Comparison of ENCODE assay signal across 9 cellular contexts in the genomic region with DNA sequence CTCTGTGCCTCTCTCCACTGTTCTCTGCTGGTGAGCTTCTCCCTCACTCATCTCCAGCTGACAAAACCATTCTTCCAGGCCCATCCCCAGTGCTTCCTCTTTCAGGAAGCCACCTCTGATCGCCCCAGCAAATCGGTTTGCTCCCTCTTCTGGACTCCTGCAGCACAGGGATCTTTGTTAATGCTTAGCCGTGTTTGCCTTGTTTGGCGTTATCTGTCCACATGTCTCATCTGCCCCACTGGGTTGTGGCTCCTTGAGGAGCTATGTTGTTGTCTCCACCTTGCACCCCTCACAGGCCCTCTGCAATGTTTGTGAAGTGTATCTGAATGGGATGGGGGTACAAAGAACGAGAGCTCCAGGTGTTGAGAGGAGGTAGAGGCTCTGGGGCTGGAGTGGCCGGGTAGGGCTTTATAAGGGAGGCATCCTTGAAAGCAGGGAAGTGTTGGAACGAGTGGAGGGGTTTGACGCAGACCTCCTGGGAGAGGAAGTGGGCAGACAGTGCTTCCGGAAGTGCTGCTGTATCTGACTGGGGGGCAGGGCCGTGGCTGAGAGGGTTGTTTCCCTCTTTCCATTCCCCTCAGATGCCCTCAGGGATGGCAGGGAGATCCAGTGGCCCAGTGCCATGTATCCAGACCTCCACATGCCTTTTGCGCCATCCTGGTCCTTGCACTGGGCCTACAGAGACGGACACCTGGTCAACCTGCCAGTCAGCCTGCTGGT. TPM values are rescaled to one million over a fixed set of nuclear protein-coding genes. Genes with fewer than 3 reads are reported as not detected.
DNase-seq lines count a peak whose midpoint lies in the region; ATAC-seq and TF ChIP-seq lines count a peak whose summit lies in the region.
"Had no signal": no experiment of that assay in that cellular context is flagged by ENCODE, and none has a peak within 500 bp of the region (broad histone marks: within the 10 kb centered on the region; RNA-seq: fewer than 3 reads in every experiment).

No MANE protein-coding gene starts in this region.

- no peak for TF ChIP-seq RAD21 in HCT116 (IDR thresholded peaks at IDR 0.05; ENCODE audit: low read depth)

- ATAC-seq in HCT116 (peak; percentile 16; the same call in 1 of the 2 replicates), HG02981 (IDR thresholded peaks at IDR 0.05; ENCODE audit: unreplicated experiment) (no peak)

- H3K9ac ChIP-seq in HCT116 (ENCODE audit: low read length) (no peak overlapping the region), smooth muscle cell (ENCODE audit: low read depth) (no peak overlapping the region), GM23248 (no peak overlapping the region)

- peak overlapping the region; percentile 12 for H3K4me3 Mint-ChIP-seq in activated CD4-positive, alpha-beta memory T cell treated with anti-CD3 and anti-CD28 coated beads, Interleukin-2, amount 10 ng/mL, durations not matched to agents 7 days and 5 days

- peaks cover 23% of the 10 kb centered on the region for H3K4me1 Mint-ChIP-seq in activated CD4-positive, alpha-beta memory T cell treated with anti-CD3 and anti-CD28 coated beads, Interleukin-2, amount 10 ng/mL, durations not matched to agents 7 days and 5 days

- no TSS peak for BruUV-seq in HCT116 (replicated peaks; lab: Mats Ljungman, UMichigan)

- DNase-seq in HCT116 (ENCODE audit: low read depth, low spot score) (no peak), smooth muscle cell (lab: John Stamatoyannopoulos, UW; ENCODE audit: unreplicated experiment) (no peak), GM23248 (no peak), cerebellar nuclear complex (lab: John Stamatoyannopoulos, UW) (no peak)
- DNase-seq in activated CD4-positive, alpha-beta memory T cell treated with anti-CD3 and anti-CD28 coated beads, Interleukin-2, amount 10 ng/mL, durations not matched to agents 7 days and 5 days: peak; percentile 71
- peak; percentile 39 to 40 for DNase-seq in stimulated activated CD4-positive, alpha-beta T cell treated with anti-CD3 and anti-CD28 coated beads, Interleukin-2, amount 100 ng/mL, for 24 hours

- no peaks in the 10 kb centered on the region for H3K4me1 ChIP-seq in HCT116 (ENCODE audit: control insufficient read depth in 1 of 2, insufficient read depth in 2 of 2, low read length in 2 of 2)
- no peaks in the 10 kb centered on the region for H3K4me1 ChIP-seq in esophagus (ENCODE audit: control insufficient read depth in 2 of 2, insufficient read depth in 2 of 2, low read length in 1 of 2)
- no peaks in the 10 kb centered on the region for H3K4me1 ChIP-seq in smooth muscle cell (ENCODE audit: low read depth)
- no peaks in the 10 kb centered on the region for H3K4me1 ChIP-seq in GM23248 (ENCODE audit: insufficient read depth)

- no peaks in the 10 kb centered on the region for H3K9me3 Mint-ChIP-seq in activated CD4-positive, alpha-beta memory T cell treated with anti-CD3 and anti-CD28 coated beads, Interleukin-2, amount 10 ng/mL, durations not matched to agents 7 days and 5 days

- intact Hi-C loops in HCT116 (cut with micrococcal nuclease): no loop called here

- H3K36me3 ChIP-seq in HCT116 (ENCODE audit: control insufficient read depth in 1 of 2, insufficient read depth in 2 of 2, low read length in 2 of 2): no peaks in the 10 kb centered on the region
- peaks cover 1 to 23% of the 10 kb centered on the region in 2 donors for H3K36me3 ChIP-seq in esophagus (ENCODE audit: control insufficient read depth in 2 of 2, insufficient read depth in 2 of 2, low read length in 1 of 2)
- H3K36me3 ChIP-seq in smooth muscle cell (ENCODE audit: low read depth): no peaks in the 10 kb centered on the region
- H3K36me3 ChIP-seq in GM23248 (ENCODE audit: low read depth): no peaks in the 10 kb centered on the region

- peak overlapping the region; percentile 87 for H3K27ac Mint-ChIP-seq in activated CD4-positive, alpha-beta memory T cell treated with anti-CD3 and anti-CD28 coated beads, Interleukin-2, amount 10 ng/mL, durations not matched to agents 7 days and 5 days

- TF ChIP-seq POLR2A in HCT116 (IDR thresholded peaks at IDR 0.05; ENCODE audit: borderline replicate concordance, extremely low read depth, insufficient read depth, insufficient read length): no peak

- H4K20me1 ChIP-seq in HCT116 (ENCODE audit: insufficient read depth) (no peaks in the 10 kb centered on the region), smooth muscle cell (ENCODE audit: low read depth) (peaks cover 79% of the 10 kb centered on the region), GM23248 (ENCODE audit: insufficient read depth) (no peaks in the 10 kb centered on the region)

- H3K9me2 ChIP-seq in HCT116 (ENCODE audit: insufficient read depth): no peaks in the 10 kb centered on the region
- no peaks in the 10 kb centered on the region for H3K9me2 ChIP-seq in GM23248 (ENCODE audit: insufficient read depth)

- H3K4me3 ChIP-seq in HCT116 (replicated peaks in 1 of 2; ENCODE audit: low read depth in 1 of 2, low read length in 2 of 2): no peak overlapping the region
- no peak overlapping the region for H3K4me3 ChIP-seq in esophagus (ENCODE audit: low read depth in 1 of 2, low read length in 2 of 2)
- H3K4me3 ChIP-seq in smooth muscle cell: no peak overlapping the region
- H3K4me3 ChIP-seq in GM23248: no peak overlapping the region

- no peak for TF ChIP-seq CTCF in HCT116 (IDR thresholded peaks at IDR 0.05 in 2 of 3, conservative IDR thresholded peaks at IDR 0.05 in 1 of 3; ENCODE audit: borderline replicate concordance in 1 of 3, insufficient read depth in 1 of 3, low read depth in 2 of 3, low read length in 2 of 3)
- no peak for TF ChIP-seq CTCF in smooth muscle cell (IDR thresholded peaks at IDR 0.05; ENCODE audit: borderline replicate concordance, insufficient read depth, poor library complexity, severe bottlenecking)

- H3K36me3 Mint-ChIP-seq in activated CD4-positive, alpha-beta memory T cell treated with anti-CD3 and anti-CD28 coated beads, Interleukin-2, amount 10 ng/mL, durations not matched to agents 7 days and 5 days (ENCODE audit: low read depth): peaks cover 9% of the 10 kb centered on the region

- in situ Hi-C loops in GM23248 (cut with MboI): no loop called here

- RAD21 ChIA-PET in HCT116 (lab: Charles Lee; ENCODE audit: low non-redundant PET in 1 of 2, low total read pairs in 2 of 2, uncharacterized antibody in 2 of 2, unreplicated experiment in 2 of 2): no interaction called here

- H3K4me2 ChIP-seq in HCT116 (ENCODE audit: low read length): no peak overlapping the region
- no peak overlapping the region for H3K4me2 ChIP-seq in smooth muscle cell
- H3K4me2 ChIP-seq in GM23248 (ENCODE audit: unreplicated experiment): no peak overlapping the region

- H2AFZ ChIP-seq in HCT116 (ENCODE audit: low read depth, low read length, poor library complexity, severe bottlenecking) (no peak overlapping the region), smooth muscle cell (ENCODE audit: low read depth) (no peak overlapping the region), GM23248 (no peak overlapping the region)

- no peaks in the 10 kb centered on the region for H3K27me3 Mint-ChIP-seq in activated CD4-positive, alpha-beta memory T cell treated with anti-CD3 and anti-CD28 coated beads, Interleukin-2, amount 10 ng/mL, durations not matched to agents 7 days and 5 days

- H3K79me2 ChIP-seq in HCT116 (ENCODE audit: insufficient read depth, low read length) (no peaks in the 10 kb centered on the region), smooth muscle cell (ENCODE audit: low read depth) (no peaks in the 10 kb centered on the region), GM23248 (ENCODE audit: insufficient read depth) (no peaks in the 10 kb centered on the region)

- H3K9me3 ChIP-seq in HCT116 (ENCODE audit: control insufficient read depth in 1 of 2, insufficient read depth in 1 of 2, low read depth in 1 of 2, low read length in 2 of 2) (no peaks in the 10 kb centered on the region), esophagus (ENCODE audit: control insufficient read depth in 2 of 2, insufficient read depth in 1 of 2, low read depth in 1 of 2, low read length in 1 of 2) (no peaks in the 10 kb centered on the region), smooth muscle cell (replicated peaks; ENCODE audit: low read depth) (no peaks in the 10 kb centered on the region), GM23248 (ENCODE audit: low read depth) (no peaks in the 10 kb centered on the region)

- CTCF ChIA-PET in HCT116 (lab: Charles Lee): no interaction called here
- CTCF ChIA-PET in activated CD4-positive, alpha-beta memory T cell treated with anti-CD3 and anti-CD28 coated beads, Interleukin-2, amount 10 ng/mL, durations not matched to agents 7 days and 5 days (lab: Charles Lee): interaction anchor here (0.5 to 2.2 kb wide), 8 partner anchors 11 to 114 kb away, joined by 3 to 14 read pairs (median 4); a partner anchor contains a TSS

- WGBS in esophagus, 2 donors: 73 to 74% methylated on average over 11 to 12 of the region's 12 CpGs
- WGBS in smooth muscle cell (ENCODE audit: low lambda C conversion rate): 91% methylated on average over 12 of the region's 12 CpGs
- 84 to 87% methylated on average over 12 of the region's 12 CpGs for WGBS in GM23248 (ENCODE audit: low coverage in 1 of 2, low lambda C conversion rate in 2 of 2, missing lambda C conversion rate in 2 of 2), 2 experiments

- POLR2A ChIA-PET in HCT116 (lab: Charles Lee): no interaction called here
- POLR2A ChIA-PET in activated CD4-positive, alpha-beta memory T cell treated with anti-CD3 and anti-CD28 coated beads, Interleukin-2, amount 10 ng/mL, durations not matched to agents 7 days and 5 days (lab: Charles Lee): interaction anchor here (0.7 to 2.2 kb wide), 7 partner anchors 16 to 266 kb away, joined by 3 to 10 read pairs (median 4); a partner anchor contains a TSS

- no peaks in the 10 kb centered on the region for H3F3A ChIP-seq in smooth muscle cell (ENCODE audit: low read depth)
- no peaks in the 10 kb centered on the region for H3F3A ChIP-seq in GM23248 (ENCODE audit: insufficient read depth)

- no peaks in the 10 kb centered on the region for H3K27me3 ChIP-seq in HCT116 (ENCODE audit: insufficient read depth, low read length)
- H3K27me3 ChIP-seq in esophagus (ENCODE audit: control insufficient read depth in 1 of 2, insufficient read depth in 2 of 2, low read length in 2 of 2): no peaks in the 10 kb centered on the region
- no peaks in the 10 kb centered on the region for H3K27me3 ChIP-seq in smooth muscle cell (ENCODE audit: low read depth)
- no peaks in the 10 kb centered on the region for H3K27me3 ChIP-seq in GM23248 (replicated peaks; ENCODE audit: insufficient read depth)

- H3K27ac ChIP-seq in HCT116 (ENCODE audit: low read depth, low read length) (no peak overlapping the region), esophagus (ENCODE audit: low read depth in 2 of 2, low read length in 1 of 2) (peak overlapping the region; percentile 24 to 27), smooth muscle cell (ENCODE audit: low read depth) (no peak overlapping the region), GM23248 (no peak overlapping the region)
- H3K27ac ChIP-seq: epithelial cell of prostate had no signal

RNA-seq across cellular contexts. Expression of a gene that starts 27.8 kb away (rescaled TPM):
- total RNA-seq in HCT116 (2021; ENCODE audit: unreplicated experiment) (38.4 TPM), smooth muscle cell (2.6 and 4.2 TPM in 2 replicates)
- 14.5 and 16.3 TPM in 2 replicates for polyA plus RNA-seq in HCT116 (2012)
- total RNA-seq in activated CD4-positive, alpha-beta memory T cell treated with anti-CD3 and anti-CD28 coated beads, Interleukin-2, amount 10 ng/mL, durations not matched to agents 7 days and 5 days: 1 to 10 TPM; 1.5 to 1.9 TPM
- polyA plus RNA-seq in esophagus (10 to 100 TPM in 1 of 2 donors, 1 to 10 TPM in 1; 6.3 to 10.5 TPM), smooth muscle cell (8.0 and 10.9 TPM in 2 replicates), GM23248 (2016; fragmentation: Nextera tagmentation; extraction: Ambion mirVana) (1.9 and 2.0 TPM in 2 replicates)
- 6.2 and 9.2 TPM in 2 replicates for total RNA-seq in GM23248 (2014; rRNA removed; shearing (Covaris generic))

RNA-seq across cellular contexts. Expression of a gene that starts 28.8 kb away (rescaled TPM):
- total RNA-seq in HCT116 (2021; ENCODE audit: unreplicated experiment): 87.3 TPM
- 80.0 and 86.5 TPM in 2 replicates for polyA plus RNA-seq in HCT116 (2012)
- total RNA-seq in activated CD4-positive, alpha-beta memory T cell treated with anti-CD3 and anti-CD28 coated beads, Interleukin-2, amount 10 ng/mL, durations not matched to agents 7 days and 5 days: 10 to 100 TPM; 55.6 to 60.5 TPM
- 10 to 100 TPM; 25.1 to 31.5 TPM for polyA plus RNA-seq in esophagus
- total RNA-seq in smooth muscle cell: 12.5 and 15.1 TPM in 2 replicates
- 15.1 and 27.7 TPM in 2 replicates for polyA plus RNA-seq in smooth muscle cell
- total RNA-seq in GM23248 (2014; rRNA removed; shearing (Covaris generic)): 10.7 and 25.4 TPM in 2 replicates
- polyA plus RNA-seq in GM23248 (2016; fragmentation: Nextera tagmentation; extraction: Ambion mirVana): 7.9 and 9.8 TPM in 2 replicates

RNA-seq across cellular contexts. Expression of a gene that starts 31.1 kb away (rescaled TPM):
- total RNA-seq in HCT116 (2021; ENCODE audit: unreplicated experiment) (75.4 TPM), smooth muscle cell (18.4 and 35.9 TPM in 2 replicates)
- polyA plus RNA-seq in HCT116 (2012): 64.3 and 69.0 TPM in 2 replicates
- 10 to 100 TPM; 76.4 to 81.9 TPM for total RNA-seq in activated CD4-positive, alpha-beta memory T cell treated with anti-CD3 and anti-CD28 coated beads, Interleukin-2, amount 10 ng/mL, durations not matched to agents 7 days and 5 days
- polyA plus RNA-seq in esophagus (10 to 100 TPM; 26.4 to 38.9 TPM), smooth muscle cell (25.9 and 26.3 TPM in 2 replicates), GM23248 (2016; fragmentation: Nextera tagmentation; extraction: Ambion mirVana) (11.4 and 14.3 TPM in 2 replicates)
- total RNA-seq in GM23248 (2014; rRNA removed; shearing (Covaris generic)): 24.5 and 54.0 TPM in 2 replicates

RNA-seq across cellular contexts. Expression of a gene that starts 38.0 kb away (rescaled TPM):
- total RNA-seq in HCT116 (2021; ENCODE audit: unreplicated experiment) (209 TPM), smooth muscle cell (7.6 and 9.9 TPM in 2 replicates)
- 177 and 183 TPM in 2 replicates for polyA plus RNA-seq in HCT116 (2012)
- 10 to 100 TPM; 25.9 to 27.8 TPM for total RNA-seq in activated CD4-positive, alpha-beta memory T cell treated with anti-CD3 and anti-CD28 coated beads, Interleukin-2, amount 10 ng/mL, durations not matched to agents 7 days and 5 days
- polyA plus RNA-seq in esophagus (100 to 1,000 TPM in 1 of 2 donors, 10 to 100 TPM in 1; 71.6 to 139 TPM), smooth muscle cell (12.7 and 33.5 TPM in 2 replicates), GM23248 (2016; fragmentation: Nextera tagmentation; extraction: Ambion mirVana) (not detected in 2 replicates)
- not detected in 2 replicates for total RNA-seq in GM23248 (2014; rRNA removed; shearing (Covaris generic))

Comparison
In these comparisons a context has a peak if more than half of its experiments do, and no peak if none do; other contexts are left out.
1. DNase-seq: peak in activated CD4-positive, alpha-beta memory T cell treated with anti-CD3 and anti-CD28 coated beads, Interleukin-2, amount 10 ng/mL, durations not matched to agents 7 days and 5 days (single experiment) and stimulated activated CD4-positive, alpha-beta T cell treated with anti-CD3 and anti-CD28 coated beads, Interleukin-2, amount 100 ng/mL, for 24 hours (2 of 2); none in HCT116 (single experiment), smooth muscle cell (single experiment), GM23248 (single experiment) and cerebellar nuclear complex (0 of 2).
2. H3K27ac ChIP-seq: peak in esophagus (2 of 2); none in HCT116 (single experiment), smooth muscle cell (single experiment) and GM23248 (single experiment).